ENCODE assay signal across 22 cellular contexts in genomic region chr1:220441211-220441610, GRCh38.
"Had no signal": no experiment of that assay in that cellular context is flagged by ENCODE, and none has a peak within 500 bp of the region (broad histone marks: within the 10 kb centered on the region; RNA-seq: fewer than 3 reads in every experiment).

No MANE protein-coding gene starts in this region.

- H3K9me3 Mint-ChIP-seq: effector memory CD8-positive, alpha-beta T cell had no signal

- H3K9me3 ChIP-seq: neutrophil, right lobe of liver, transverse colon had no signal

- H3K27me3 ChIP-seq: heart left ventricle, neutrophil, right lobe of liver, spleen, stomach, transverse colon had no signal

- H3K36me3 ChIP-seq: heart left ventricle, neutrophil, right lobe of liver, spleen, stomach, thoracic aorta, transverse colon had no signal

- DNase-seq: effector memory CD8-positive, alpha-beta T cell; erythroblast; foreskin melanocyte; heart left ventricle; hippocampal formation; kidney glomerular epithelial cell; naive thymus-derived CD4-positive, alpha-beta T cell; nephron progenitor cell; psoas muscle; retina; right lobe of liver; spleen; stimulated activated CD4-positive, alpha-beta T cell treated with anti-CD3 and anti-CD28 coated beads, Interleukin-15, amount 100 ng/mL, for 24 hours; stimulated activated CD4-positive, alpha-beta T cell treated with anti-CD3 and anti-CD28 coated beads, Interleukin-2, amount 100 ng/mL, for 24 hours; stimulated activated CD4-positive, alpha-beta T cell treated with anti-CD3 and anti-CD28 coated beads, Interleukin-4, amount 100 ng/mL, for 4 hours; stimulated activated naive CD4-positive, alpha-beta T cell; stomach; substantia nigra; transverse colon had no signal

- H3K36me3 Mint-ChIP-seq: naive thymus-derived CD4-positive, alpha-beta T cell had no signal

- ATAC-seq: effector memory CD8-positive, alpha-beta T cell; heart left ventricle; naive thymus-derived CD4-positive, alpha-beta T cell; psoas muscle; right lobe of liver had no signal

- H3K27ac Mint-ChIP-seq: dendritic cell treated with granulocyte-macrophage colony-stimulating factor and Interleukin-4, amounts not matched to agents 40 ng/mL and 50 ng/mL, for 4 days; effector memory CD8-positive, alpha-beta T cell; naive thymus-derived CD4-positive, alpha-beta T cell; nephron progenitor cell had no signal

- H3K4me3 ChIP-seq: heart left ventricle, psoas muscle, right lobe of liver, spleen, stomach, thoracic aorta, transverse colon had no signal

- H3K4me3 Mint-ChIP-seq: dendritic cell treated with granulocyte-macrophage colony-stimulating factor and Interleukin-4, amounts not matched to agents 40 ng/mL and 50 ng/mL, for 4 days; effector memory CD8-positive, alpha-beta T cell; naive thymus-derived CD4-positive, alpha-beta T cell; nephron progenitor cell had no signal

- H3K27ac ChIP-seq: heart left ventricle, neutrophil, psoas muscle, right lobe of liver, spleen, stomach, thoracic aorta, transverse colon had no signal

- H3K27me3 Mint-ChIP-seq: dendritic cell treated with granulocyte-macrophage colony-stimulating factor and Interleukin-4, amounts not matched to agents 40 ng/mL and 50 ng/mL, for 4 days had no signal

- H3K4me1 ChIP-seq: right lobe of liver, spleen, stomach, transverse colon had no signal

- H3K4me1 Mint-ChIP-seq: naive thymus-derived CD4-positive, alpha-beta T cell; nephron progenitor cell had no signal
